ENCODE assay signal across 1 cellular context in genomic region chr16:75079346-75079926, GRCh38.
TF ChIP-seq lines count a peak whose summit lies in the region.

No MANE protein-coding gene starts in this region.

TF ChIP-seq in H1, 55 proteins besides CTCF, POLR2A, EP300 and RAD21:
- TF ChIP-seq SAP30 (IDR thresholded peaks at IDR 0.05; ENCODE audit: insufficient read depth, insufficient replicate concordance, low read length) (no peak), KDM5A (IDR thresholded peaks at IDR 0.05; ENCODE audit: low read length) (no peak), SUZ12 (IDR thresholded peaks at IDR 0.05; ENCODE audit: low read length) (no peak), CTBP2 (IDR thresholded peaks at IDR 0.05; ENCODE audit: borderline replicate concordance, insufficient read depth, insufficient read length, low read length) (no peak), GABPA (IDR thresholded peaks at IDR 0.05; ENCODE audit: borderline replicate concordance, insufficient read depth, low read length) (no peak)
- TF ChIP-seq, protein P1, sequence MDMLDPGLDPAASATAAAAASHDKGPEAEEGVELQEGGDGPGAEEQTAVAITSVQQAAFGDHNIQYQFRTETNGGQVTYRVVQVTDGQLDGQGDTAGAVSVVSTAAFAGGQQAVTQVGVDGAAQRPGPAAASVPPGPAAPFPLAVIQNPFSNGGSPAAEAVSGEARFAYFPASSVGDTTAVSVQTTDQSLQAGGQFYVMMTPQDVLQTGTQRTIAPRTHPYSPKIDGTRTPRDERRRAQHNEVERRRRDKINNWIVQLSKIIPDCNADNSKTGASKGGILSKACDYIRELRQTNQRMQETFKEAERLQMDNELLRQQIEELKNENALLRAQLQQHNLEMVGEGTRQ (IDR thresholded peaks at IDR 0.05; ENCODE audit: low read length), result no peak
